Comparison of ENCODE assay signal across 29 cellular contexts in genomic region chr3:54814224-54814623, GRCh38.
"Had no signal": no experiment of that assay in that cellular context is flagged by ENCODE, and none has a peak within 500 bp of the region (broad histone marks: within the 10 kb centered on the region; RNA-seq: fewer than 3 reads in every experiment).

No MANE protein-coding gene starts in this region.

- H3K9me3 ChIP-seq: neutrophil, ovary, psoas muscle, right lobe of liver, sigmoid colon, stomach, thoracic aorta, thyroid gland, tibial nerve, upper lobe of left lung, vagina had no signal

- H3K27me3 ChIP-seq: neutrophil, ovary, right lobe of liver, sigmoid colon, stomach, thyroid gland, tibial nerve, upper lobe of left lung, vagina had no signal

- DNase-seq: natural killer cell; nucleus accumbens; ovary; posterior cingulate gyrus; psoas muscle; right cardiac atrium; right lobe of liver; sigmoid colon; small intestine; stimulated activated CD4-positive, alpha-beta T cell treated with anti-CD3 and anti-CD28 coated beads, Interleukin-15, amount 100 ng/mL, for 24 hours; stimulated activated CD4-positive, alpha-beta T cell treated with anti-CD3 and anti-CD28 coated beads, Interleukin-2, amount 100 ng/mL, for 24 hours; stimulated activated CD4-positive, alpha-beta T cell treated with anti-CD3 and anti-CD28 coated beads, Interleukin-2, amount 100 ng/mL, for 48 hours; stimulated activated CD4-positive, alpha-beta T cell treated with anti-CD3 and anti-CD28 coated beads, Interleukin-4, amount 100 ng/mL, for 24 hours; stimulated activated naive B cell treated with anti-CD40 and anti-IgM and Interleukin-4, amounts not matched to agents 10 μg/mL and 1 μg/mL and 100 μg/mL, for 72 hours; stimulated activated naive CD4-positive, alpha-beta T cell treated with Interleukin-2 at 50 U/mL for 16 hours; stomach; thyroid gland; trophoblast cell; upper lobe of left lung had no signal

- H3K4me1 ChIP-seq: parathyroid adenoma, psoas muscle, right lobe of liver, sigmoid colon, stomach, tibial nerve, upper lobe of left lung, vagina had no signal

- H3K27me3 Mint-ChIP-seq: stimulated activated naive B cell treated with anti-CD40 and anti-IgM and Interleukin-4, amounts not matched to agents 10 μg/mL and 1 μg/mL and 100 μg/mL, for 72 hours; stimulated activated naive CD8-positive, alpha-beta T cell treated with anti-CD3 and anti-CD28 coated beads, Interleukin-15, Interleukin-2, amounts not matched to agents 100 ng/mL and 50 ng/mL, for 24 hours had no signal

- H3K36me3 Mint-ChIP-seq: natural killer cell; stimulated activated effector memory CD8-positive, alpha-beta T cell treated with anti-CD3 and anti-CD28 coated beads, Interleukin-12 subunit alpha, Interleukin-12 subunit beta, amount 100 ng/mL, for 72 hours; stimulated activated naive B cell treated with anti-CD40 and anti-IgM and Interleukin-4, amounts not matched to agents 10 μg/mL and 1 μg/mL and 100 μg/mL, for 72 hours had no signal

- H3K9ac ChIP-seq: parathyroid adenoma had no signal

- H3K4me3 Mint-ChIP-seq: natural killer cell; nephron; neural crest cell; stimulated activated effector memory CD8-positive, alpha-beta T cell treated with anti-CD3 and anti-CD28 coated beads, Interleukin-12 subunit alpha, Interleukin-12 subunit beta, amount 100 ng/mL, for 72 hours; stimulated activated naive B cell treated with anti-CD40 and anti-IgM and Interleukin-4, amounts not matched to agents 10 μg/mL and 1 μg/mL and 100 μg/mL, for 72 hours; stimulated activated naive CD8-positive, alpha-beta T cell treated with anti-CD3 and anti-CD28 coated beads, Interleukin-15, Interleukin-2, amounts not matched to agents 100 ng/mL and 50 ng/mL, for 24 hours had no signal

- H3K27ac Mint-ChIP-seq: natural killer cell; progenitor cell of endocrine pancreas; stimulated activated effector memory CD8-positive, alpha-beta T cell treated with anti-CD3 and anti-CD28 coated beads, Interleukin-12 subunit alpha, Interleukin-12 subunit beta, amount 100 ng/mL, for 72 hours; stimulated activated naive B cell treated with anti-CD40 and anti-IgM and Interleukin-4, amounts not matched to agents 10 μg/mL and 1 μg/mL and 100 μg/mL, for 72 hours; stimulated activated naive CD8-positive, alpha-beta T cell treated with anti-CD3 and anti-CD28 coated beads, Interleukin-15, Interleukin-2, amounts not matched to agents 100 ng/mL and 50 ng/mL, for 24 hours had no signal

- ATAC-seq: natural killer cell; psoas muscle; right cardiac atrium; right lobe of liver; stimulated activated effector memory CD8-positive, alpha-beta T cell treated with anti-CD3 and anti-CD28 coated beads, Interleukin-12 subunit alpha, Interleukin-12 subunit beta, amount 100 ng/mL, for 72 hours; stimulated activated naive B cell treated with anti-CD40 and anti-IgM and Interleukin-4, amounts not matched to agents 10 μg/mL and 1 μg/mL and 100 μg/mL, for 72 hours had no signal

- H2AFZ ChIP-seq: parathyroid adenoma had no signal

- H3K27ac ChIP-seq: neutrophil, ovary, parathyroid adenoma, psoas muscle, right lobe of liver, sigmoid colon, stomach, thoracic aorta, thyroid gland, tibial nerve, upper lobe of left lung, vagina had no signal

- H3K36me3 ChIP-seq: neutrophil, ovary, right lobe of liver, sigmoid colon, stomach, thoracic aorta, thyroid gland, tibial nerve, upper lobe of left lung, vagina had no signal

- H3K4me1 Mint-ChIP-seq: natural killer cell; nephron; neural crest cell; stimulated activated effector memory CD8-positive, alpha-beta T cell treated with anti-CD3 and anti-CD28 coated beads, Interleukin-12 subunit alpha, Interleukin-12 subunit beta, amount 100 ng/mL, for 72 hours; stimulated activated naive B cell treated with anti-CD40 and anti-IgM and Interleukin-4, amounts not matched to agents 10 μg/mL and 1 μg/mL and 100 μg/mL, for 72 hours had no signal

- H3K4me3 ChIP-seq: ovary, psoas muscle, right lobe of liver, sigmoid colon, stomach, thoracic aorta, thyroid gland, tibial nerve, upper lobe of left lung, vagina had no signal
